ENCODE assay signal across 21 cellular contexts in genomic region chr16:12826559-12826958, GRCh38.
"Had no signal": no experiment of that assay in that cellular context is flagged by ENCODE, and none has a peak within 500 bp of the region (broad histone marks: within the 10 kb centered on the region; RNA-seq: fewer than 3 reads in every experiment).

No MANE protein-coding gene starts in this region.

- H3K36me3 Mint-ChIP-seq: natural killer cell treated with Interleukin-12 subunit alpha and Interleukin-12 subunit beta and Interleukin-15 and Interleukin-18, amount 100 ng/mL, for 72 hours; neural progenitor cell had no signal

- ATAC-seq: foreskin keratinocyte; left cardiac atrium; lower lobe of right lung; natural killer cell treated with Interleukin-12 subunit alpha and Interleukin-12 subunit beta and Interleukin-15 and Interleukin-18, amount 100 ng/mL, for 72 hours had no signal

- H3K9me3 Mint-ChIP-seq: endodermal cell; natural killer cell treated with Interleukin-12 subunit alpha and Interleukin-12 subunit beta and Interleukin-15 and Interleukin-18, amount 100 ng/mL, for 72 hours; neural progenitor cell had no signal

- H3K4me1 Mint-ChIP-seq: endodermal cell, neural progenitor cell had no signal

- H3K4me3 Mint-ChIP-seq: endodermal cell; natural killer cell treated with Interleukin-12 subunit alpha and Interleukin-12 subunit beta and Interleukin-15 and Interleukin-18, amount 100 ng/mL, for 72 hours; neural progenitor cell had no signal

- DNase-seq: effector CD4-positive, alpha-beta T cell; endodermal cell; erythroblast; kidney; left cardiac atrium; left ventricle myocardium inferior; lower lobe of right lung; mesenchymal stem cell; midbrain; nucleus accumbens; ovary; small intestine; stimulated activated CD4-positive, alpha-beta T cell treated with anti-CD3 and anti-CD28 coated beads, Interleukin-12 subunit alpha, Interleukin-12 subunit beta, amount 100 ng/mL, for 4 hours; stimulated activated CD4-positive, alpha-beta T cell treated with anti-CD3 and anti-CD28 coated beads, Interleukin-4, amount 100 ng/mL, for 1 hour; stimulated activated naive CD4-positive, alpha-beta T cell treated with Interleukin-2 at 50 U/mL for 16 hours; tibial artery; upper lobe of left lung; uterus had no signal

- H3K27ac Mint-ChIP-seq: endodermal cell; natural killer cell treated with Interleukin-12 subunit alpha and Interleukin-12 subunit beta and Interleukin-15 and Interleukin-18, amount 100 ng/mL, for 72 hours; neural progenitor cell had no signal
